ENCODE assay signal across 13 cellular contexts in the genomic region with DNA sequence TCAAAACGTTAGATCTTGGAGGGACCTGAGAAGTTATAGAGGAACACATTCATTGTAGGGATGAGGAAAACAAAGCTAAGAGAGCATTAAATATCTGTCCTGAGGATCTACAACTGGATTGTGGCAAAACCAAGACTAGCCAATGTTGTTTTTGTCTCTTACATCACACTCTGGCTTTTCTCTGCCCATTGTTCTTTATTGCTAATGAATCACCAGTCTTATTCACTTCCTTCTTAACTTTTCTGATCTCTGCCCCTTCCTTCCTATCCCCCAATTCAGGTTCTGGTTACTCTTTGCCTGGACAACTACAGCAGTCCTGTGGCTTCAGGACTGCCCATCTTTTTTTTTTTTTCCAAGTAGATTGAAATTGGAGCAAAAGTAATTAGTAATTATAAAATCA. TPM values are rescaled to one million over a fixed set of nuclear protein-coding genes. Genes with fewer than 3 reads are reported as not detected.
DNase-seq lines count a peak whose midpoint lies in the region; ATAC-seq, FAIRE-seq and TF ChIP-seq lines count a peak whose summit lies in the region.
"Had no signal": no experiment of that assay in that cellular context is flagged by ENCODE, and none has a peak within 500 bp of the region (broad histone marks: within the 10 kb centered on the region; RNA-seq: fewer than 3 reads in every experiment).

No MANE protein-coding gene starts in this region.

- 78 to 89% methylated on average over 1 of the region's 1 CpG for WGBS in thyroid gland, 2 donors
- 64 to 79% (median 68%) methylated on average over 1 of the region's 1 CpG for WGBS in psoas muscle, 3 donors

- H3K79me2 ChIP-seq in PC-3 (ENCODE audit: low read length) = no peaks in the 10 kb centered on the region
- H3K79me2 ChIP-seq in endothelial cell of umbilical vein (ENCODE audit: control insufficient read depth, insufficient read depth, low read length) = no peaks in the 10 kb centered on the region

- no peak for DNase-seq in activated CD8-positive, alpha-beta T cell treated with anti-CD3 and anti-CD28 coated beads for 36 hours
- DNase-seq in activated CD8-positive, alpha-beta T cell treated with anti-CD3 and anti-CD28 coated beads, Interleukin-2, amount 10 ng/mL, durations not matched to agents 7 days and 5 days = no peak
- DNase-seq in PC-3 (peak; percentile 73), endothelial cell of umbilical vein (ENCODE audit: low read depth, low spot score) (peak; percentile 89), thyroid gland (no peak), GM20000 (ENCODE audit: low spot score) (no peak), psoas muscle (no peak)
- DNase-seq: NCI-H1436, pancreas, tibial artery had no signal

- peak overlapping the region; percentile 76 for H3K27ac ChIP-seq in PC-3 (ENCODE audit: low read length)
- peak overlapping the region; percentile 81 for H3K27ac ChIP-seq in endothelial cell of umbilical vein (ENCODE audit: insufficient read depth, low read depth, low read length)
- peak overlapping the region in 12 of 21 experiments; percentile 7 to 87 (median 47) for H3K27ac ChIP-seq in skin epidermis
- no peak overlapping the region for H3K27ac ChIP-seq in thyroid gland
- no peak overlapping the region for H3K27ac ChIP-seq in psoas muscle
- H3K27ac ChIP-seq: pancreas, tibial artery had no signal

- H3K4me3 ChIP-seq in PC-3 (ENCODE audit: low read length) (no peak overlapping the region), endothelial cell of umbilical vein (replicated peaks in 1 of 3; ENCODE audit: insufficient read depth in 1 of 3, low read depth in 1 of 3, low read length in 3 of 3) (no peak overlapping the region), skin epidermis (no peak overlapping the region), thyroid gland (replicated peaks in 1 of 3) (no peak overlapping the region), psoas muscle (no peak overlapping the region)
- H3K4me3 ChIP-seq: pancreas, tibial artery had no signal

- H3K4me2 ChIP-seq in PC-3 (ENCODE audit: low read length) (peak overlapping the region; percentile 55), endothelial cell of umbilical vein (ENCODE audit: insufficient read depth, low read length) (peak overlapping the region; percentile 61)

- TF ChIP-seq POLR2A in endothelial cell of umbilical vein (IDR thresholded peaks at IDR 0.05; ENCODE audit: low read depth, low read length) (peak; percentile 60), thyroid gland (IDR thresholded peaks at IDR 0.05) (no peak)

- no peak for ATAC-seq in activated CD8-positive, alpha-beta T cell treated with anti-CD3 and anti-CD28 coated beads for 36 hours
- no peak for ATAC-seq in activated CD8-positive, alpha-beta T cell treated with anti-CD3 and anti-CD28 coated beads, Interleukin-2, amount 10 ng/mL, durations not matched to agents 7 days and 5 days
- ATAC-seq in PC-3 (peak; percentile 90), psoas muscle (no peak)
- ATAC-seq: pancreas had no signal

- H3K4me1 Mint-ChIP-seq in activated CD8-positive, alpha-beta T cell treated with anti-CD3 and anti-CD28 coated beads for 36 hours (ENCODE audit: low read depth) = peaks cover 28% of the 10 kb centered on the region
- peaks cover 2% of the 10 kb centered on the region for H3K4me1 Mint-ChIP-seq in activated CD8-positive, alpha-beta T cell treated with anti-CD3 and anti-CD28 coated beads, Interleukin-2, amount 10 ng/mL, durations not matched to agents 7 days and 5 days (ENCODE audit: low read depth)
- H3K4me1 Mint-ChIP-seq: activated naive CD4-positive, alpha-beta T cell treated with anti-CD3 and anti-CD28 coated beads, Interleukin-2, amount 50 U/mL, for 24 hours had no signal

- H3K4me3 Mint-ChIP-seq in activated CD8-positive, alpha-beta T cell treated with anti-CD3 and anti-CD28 coated beads for 36 hours = no peak overlapping the region
- H3K4me3 Mint-ChIP-seq in activated CD8-positive, alpha-beta T cell treated with anti-CD3 and anti-CD28 coated beads, Interleukin-2, amount 10 ng/mL, durations not matched to agents 7 days and 5 days = no peak overlapping the region
- H3K4me3 Mint-ChIP-seq: activated naive CD4-positive, alpha-beta T cell treated with anti-CD3 and anti-CD28 coated beads, Interleukin-2, amount 50 U/mL, for 24 hours had no signal

- H3K27ac Mint-ChIP-seq in activated CD8-positive, alpha-beta T cell treated with anti-CD3 and anti-CD28 coated beads for 36 hours = peak overlapping the region; percentile 78
- H3K27ac Mint-ChIP-seq in activated CD8-positive, alpha-beta T cell treated with anti-CD3 and anti-CD28 coated beads, Interleukin-2, amount 10 ng/mL, durations not matched to agents 7 days and 5 days = no peak overlapping the region
- H3K27ac Mint-ChIP-seq: activated naive CD4-positive, alpha-beta T cell treated with anti-CD3 and anti-CD28 coated beads, Interleukin-2, amount 50 U/mL, for 24 hours had no signal

- H3K36me3 ChIP-seq in PC-3 (ENCODE audit: low read depth, low read length) (no peaks in the 10 kb centered on the region), endothelial cell of umbilical vein (ENCODE audit: control insufficient read depth in 2 of 2, extremely low read depth in 1 of 2, insufficient read depth in 2 of 2, low read length in 2 of 2) (no peaks in the 10 kb centered on the region), thyroid gland (no peaks in the 10 kb centered on the region), psoas muscle (ENCODE audit: insufficient read depth in 1 of 2, low read depth in 1 of 2) (no peaks in the 10 kb centered on the region)
- H3K36me3 ChIP-seq: pancreas, tibial artery had no signal

- H3K4me1 ChIP-seq in PC-3 (ENCODE audit: insufficient read depth, low read length) (peaks cover 18% of the 10 kb centered on the region), endothelial cell of umbilical vein (ENCODE audit: control insufficient read depth, extremely low read depth, insufficient read depth, low read length) (peaks cover 25% of the 10 kb centered on the region), thyroid gland (no peaks in the 10 kb centered on the region), psoas muscle (no peaks in the 10 kb centered on the region)
- H3K4me1 ChIP-seq: pancreas, tibial artery had no signal

- peak; percentile 98 for FAIRE-seq in endothelial cell of umbilical vein (lab: Jason Lieb, UNC)
- FAIRE-seq: islet of Langerhans, pancreas had no signal

- H3K27me3 Mint-ChIP-seq in activated CD8-positive, alpha-beta T cell treated with anti-CD3 and anti-CD28 coated beads for 36 hours = no peaks in the 10 kb centered on the region
- peaks cover 9% of the 10 kb centered on the region for H3K27me3 Mint-ChIP-seq in activated CD8-positive, alpha-beta T cell treated with anti-CD3 and anti-CD28 coated beads, Interleukin-2, amount 10 ng/mL, durations not matched to agents 7 days and 5 days (ENCODE audit: low read depth)

- H3K9me2 ChIP-seq in PC-3 (replicated peaks; ENCODE audit: low read length) = no peaks in the 10 kb centered on the region

- no peak overlapping the region for H2AFZ ChIP-seq in PC-3 (ENCODE audit: low read length)
- peak overlapping the region; percentile 7 for H2AFZ ChIP-seq in endothelial cell of umbilical vein (ENCODE audit: low read depth, low read length)

- no peak for TF ChIP-seq CTCF in activated CD8-positive, alpha-beta T cell treated with anti-CD3 and anti-CD28 coated beads for 36 hours (IDR thresholded peaks at IDR 0.05)
- TF ChIP-seq CTCF in PC-3 (conservative IDR thresholded peaks at IDR 0.05; ENCODE audit: low read depth, low read length) (no peak), endothelial cell of umbilical vein (IDR thresholded peaks at IDR 0.05; ENCODE audit: extremely low read depth in 1 of 2, insufficient read depth in 1 of 2, low read depth in 1 of 2, low read length in 2 of 2) (no peak), thyroid gland (IDR thresholded peaks at IDR 0.05) (no peak), GM20000 (IDR thresholded peaks at IDR 0.05; ENCODE audit: extremely low read depth, missing control alignments) (no peak), psoas muscle (IDR thresholded peaks at IDR 0.05) (no peak)

- intact Hi-C loops in activated CD8-positive, alpha-beta T cell treated with anti-CD3 and anti-CD28 coated beads for 36 hours (cut with micrococcal nuclease) = no loop called here
- intact Hi-C loops in PC-3 (cut with micrococcal nuclease) = no loop called here
- intact Hi-C loops in endothelial cell of umbilical vein (cut with micrococcal nuclease) = loop anchor here (1.0 kb wide), 4 partner anchors 24 to 1087 kb away; no protein-coding TSS in a partner anchor
- intact Hi-C loops in thyroid gland (cut with DNase I) = no loop called here
- intact Hi-C loops in psoas muscle (cut with DNase I) = no loop called here

- H3K9ac ChIP-seq in PC-3 (ENCODE audit: low read length) = peak overlapping the region; percentile 29; the same call in 1 of the 2 replicates
- peak overlapping the region; percentile 7 for H3K9ac ChIP-seq in endothelial cell of umbilical vein (replicated peaks; ENCODE audit: extremely low read depth, insufficient read depth, low read length)

- H3K9me3 Mint-ChIP-seq in activated CD8-positive, alpha-beta T cell treated with anti-CD3 and anti-CD28 coated beads for 36 hours = no peaks in the 10 kb centered on the region
- peaks cover 2% of the 10 kb centered on the region for H3K9me3 Mint-ChIP-seq in activated CD8-positive, alpha-beta T cell treated with anti-CD3 and anti-CD28 coated beads, Interleukin-2, amount 10 ng/mL, durations not matched to agents 7 days and 5 days (ENCODE audit: insufficient read depth)

- BruUV-seq in PC-3 (replicated peaks; lab: Mats Ljungman, UMichigan) = no TSS peak
- BruUV-seq in endothelial cell of umbilical vein (replicated peaks; lab: Mats Ljungman, UMichigan) = no TSS peak

- H3F3A ChIP-seq in PC-3 (ENCODE audit: low read length, unreplicated experiment) = no peaks in the 10 kb centered on the region

- peaks cover under 1% of the 10 kb centered on the region for H3K36me3 Mint-ChIP-seq in activated CD8-positive, alpha-beta T cell treated with anti-CD3 and anti-CD28 coated beads for 36 hours (ENCODE audit: low read depth)
- H3K36me3 Mint-ChIP-seq in activated CD8-positive, alpha-beta T cell treated with anti-CD3 and anti-CD28 coated beads, Interleukin-2, amount 10 ng/mL, durations not matched to agents 7 days and 5 days (ENCODE audit: low read depth) = peaks cover 1% of the 10 kb centered on the region
- H3K36me3 Mint-ChIP-seq: activated naive CD4-positive, alpha-beta T cell treated with anti-CD3 and anti-CD28 coated beads, Interleukin-2, amount 50 U/mL, for 24 hours had no signal

- no peaks in the 10 kb centered on the region for H4K20me1 ChIP-seq in PC-3 (ENCODE audit: low read length)
- no peaks in the 10 kb centered on the region for H4K20me1 ChIP-seq in endothelial cell of umbilical vein (replicated peaks; ENCODE audit: control insufficient read depth, extremely low read depth, insufficient read depth, low read length)

- dilution Hi-C loops in endothelial cell of umbilical vein (cut with MboI; ENCODE audit: extremely low pct_ligation_motif_present, low sequenced_read_pairs) = no loop called here

- no peaks in the 10 kb centered on the region for H3K27me3 ChIP-seq in PC-3 (ENCODE audit: low read length)
- H3K27me3 ChIP-seq in endothelial cell of umbilical vein (ENCODE audit: control insufficient read depth in 2 of 2, insufficient read depth in 2 of 2, low read length in 2 of 2) = no peaks in the 10 kb centered on the region
- no peaks in the 10 kb centered on the region for H3K27me3 ChIP-seq in thyroid gland
- no peaks in the 10 kb centered on the region for H3K27me3 ChIP-seq in psoas muscle (ENCODE audit: insufficient read depth in 3 of 3, low read length in 2 of 3)
- H3K27me3 ChIP-seq: pancreas, tibial artery had no signal

- H3K9me1 ChIP-seq in endothelial cell of umbilical vein (replicated peaks; ENCODE audit: control insufficient read depth, extremely low read depth, insufficient read depth, low read length) = no peaks in the 10 kb centered on the region

- POLR2A ChIA-PET in activated CD8-positive, alpha-beta T cell treated with anti-CD3 and anti-CD28 coated beads for 36 hours (lab: Charles Lee) = interaction anchor here (0.8 to 1.1 kb wide), 2 partner anchors 23 to 639 kb away, joined by 3 to 4 read pairs; no protein-coding TSS in a partner anchor
- POLR2A ChIA-PET in activated CD8-positive, alpha-beta T cell treated with anti-CD3 and anti-CD28 coated beads, Interleukin-2, amount 10 ng/mL, durations not matched to agents 7 days and 5 days (lab: Charles Lee) = no interaction called here
- POLR2A ChIA-PET in PC-3 (lab: Charles Lee; ENCODE audit: unreplicated experiment) (no interaction called here), endothelial cell of umbilical vein (lab: Charles Lee) (interaction anchor here (0.6 to 1.5 kb wide), 2 partner anchors 17 to 27 kb away, joined by 4 to 5 read pairs; no protein-coding TSS in a partner anchor)

- CTCF ChIA-PET in activated CD8-positive, alpha-beta T cell treated with anti-CD3 and anti-CD28 coated beads for 36 hours (lab: Charles Lee) = no interaction called here
- CTCF ChIA-PET in activated CD8-positive, alpha-beta T cell treated with anti-CD3 and anti-CD28 coated beads, Interleukin-2, amount 10 ng/mL, durations not matched to agents 7 days and 5 days (lab: Charles Lee) = no interaction called here
- CTCF ChIA-PET in PC-3 (lab: Charles Lee) = no interaction called here
- CTCF ChIA-PET in endothelial cell of umbilical vein (lab: Charles Lee) = interaction anchor here (0.7 to 2.4 kb wide), 4 partner anchors 9 to 28 kb away, joined by 3 to 18 read pairs (median 4); no protein-coding TSS in a partner anchor

- H3K9me3 ChIP-seq in PC-3 (ENCODE audit: low read length) = no peaks in the 10 kb centered on the region
- no peaks in the 10 kb centered on the region for H3K9me3 ChIP-seq in endothelial cell of umbilical vein (replicated peaks; ENCODE audit: control insufficient read depth, insufficient read depth, low read length)
- no peaks in the 10 kb centered on the region for H3K9me3 ChIP-seq in thyroid gland
- no peaks in the 10 kb centered on the region for H3K9me3 ChIP-seq in psoas muscle
- H3K9me3 ChIP-seq: pancreas had no signal

RNA-seq across cellular contexts. Expression of a gene that starts 57.0 kb away (rescaled TPM):
- 10 to 100 TPM; 46.4 to 46.9 TPM for total RNA-seq in activated CD8-positive, alpha-beta T cell treated with anti-CD3 and anti-CD28 coated beads for 36 hours
- 10 to 100 TPM; 42.8 to 44.1 TPM for total RNA-seq in activated CD8-positive, alpha-beta T cell treated with anti-CD3 and anti-CD28 coated beads, Interleukin-2, amount 10 ng/mL, durations not matched to agents 7 days and 5 days
- 16.9 and 18.5 TPM in 2 replicates for total RNA-seq in PC-3 (2014; rRNA removed)
- total RNA-seq in endothelial cell of umbilical vein = 37.7 and 40.7 TPM in 2 replicates
- 11.9 and 17.2 TPM in 2 replicates for polyA plus RNA-seq in endothelial cell of umbilical vein
- 20.4 and 21.1 TPM in 2 replicates for polyA plus RNA-seq in endothelial cell of umbilical vein (2011; cell fraction: cytosol; rRNA removed)
- polyA plus RNA-seq in endothelial cell of umbilical vein (2011; cell fraction: nucleus; rRNA removed) = 29.1 and 29.4 TPM in 2 replicates
- 33.7 and 42.4 TPM in 2 replicates for polyA plus RNA-seq in endothelial cell of umbilical vein (2012)
- polyA minus RNA-seq in endothelial cell of umbilical vein = 29.3 and 30.3 TPM in 2 replicates
- 9.0 TPM for polyA minus RNA-seq in endothelial cell of umbilical vein (2011; cell fraction: cytosol; rRNA and poly(A)+ RNA removed)
- 36.1 and 42.4 TPM in 2 replicates for polyA minus RNA-seq in endothelial cell of umbilical vein (2011; cell fraction: nucleus; rRNA and poly(A)+ RNA removed)
- total RNA-seq in thyroid gland = 10 to 100 TPM; 13.7 to 21.7 (median 16.6) TPM
- 10 to 100 TPM; 44.7 to 67.0 (median 55.0) TPM for total RNA-seq in psoas muscle
- 10 to 100 TPM; 31.4 to 66.8 (median 45.7) TPM for polyA plus RNA-seq in psoas muscle

Comparison
In these comparisons a context has a peak if more than half of its experiments do, and no peak if none do; other contexts are left out.
1. POLR2A ChIA-PET loops: an anchor here in activated CD8-positive, alpha-beta T cell treated with anti-CD3 and anti-CD28 coated beads for 36 hours (0.8 to 1.1 kb wide) and endothelial cell of umbilical vein (0.6 to 1.5 kb wide); none called in activated CD8-positive, alpha-beta T cell treated with anti-CD3 and anti-CD28 coated beads, Interleukin-2, amount 10 ng/mL, durations not matched to agents 7 days and 5 days and PC-3.
2. DNase-seq: peak in PC-3 (single experiment) and endothelial cell of umbilical vein (single experiment); none in activated CD8-positive, alpha-beta T cell treated with anti-CD3 and anti-CD28 coated beads for 36 hours (single experiment), activated CD8-positive, alpha-beta T cell treated with anti-CD3 and anti-CD28 coated beads, Interleukin-2, amount 10 ng/mL, durations not matched to agents 7 days and 5 days (single experiment), thyroid gland (0 of 2), GM20000 (single experiment) and psoas muscle (0 of 2).
3. H3K27ac ChIP-seq: peak in PC-3 (single experiment), endothelial cell of umbilical vein (single experiment) and skin epidermis (12 of 21); none in thyroid gland (0 of 3) and psoas muscle (single experiment).